Comparison of ENCODE assay signal across 27 cellular contexts in the genomic region with DNA sequence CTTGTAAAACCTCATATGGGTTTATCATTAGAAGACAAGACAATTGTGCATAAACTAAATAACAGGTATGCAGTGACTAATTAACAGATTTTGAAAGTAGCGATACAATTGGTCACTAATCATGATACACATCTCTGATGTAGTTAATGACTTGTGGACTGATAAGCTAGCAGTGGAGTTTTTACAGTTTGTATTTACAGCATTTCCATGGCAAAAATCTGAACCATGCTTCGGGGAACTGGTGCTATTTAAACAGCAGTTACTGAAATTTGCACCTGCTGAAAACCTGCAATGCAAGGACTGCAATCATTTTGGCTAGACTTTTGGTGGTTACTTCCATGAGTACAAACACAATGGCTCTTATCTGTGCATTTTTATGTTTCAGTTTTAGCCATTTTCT.
DNase-seq lines count a peak whose midpoint lies in the region; ATAC-seq lines count a peak whose summit lies in the region.
"Had no signal": no experiment of that assay in that cellular context is flagged by ENCODE, and none has a peak within 500 bp of the region (broad histone marks: within the 10 kb centered on the region; RNA-seq: fewer than 3 reads in every experiment).

No MANE protein-coding gene starts in this region.

- no peak overlapping the region for H2AFZ ChIP-seq in trophoblast cell (ENCODE audit: insufficient read depth, low read length, poor library complexity)

- no peak overlapping the region for H3K23ac ChIP-seq in trophoblast cell (ENCODE audit: low read length)

- no peak overlapping the region for H3K18ac ChIP-seq in trophoblast cell (ENCODE audit: low read length)

- WGBS in trophoblast cell (ENCODE audit: extremely low coverage, insufficient coverage, insufficient read length): no CpG with 5 or more reads among the region's 2 CpGs

- H3K79me1 ChIP-seq in trophoblast cell (ENCODE audit: low read length): no peaks in the 10 kb centered on the region

- no peak for ATAC-seq in GM19467 (IDR thresholded peaks at IDR 0.05; ENCODE audit: unreplicated experiment)
- ATAC-seq: A549; CD8-positive, alpha-beta T cell had no signal

- H3K27me3 ChIP-seq in trophoblast cell (ENCODE audit: insufficient read depth, low read length): no peaks in the 10 kb centered on the region
- H3K27me3 ChIP-seq: BE2C; BLaER1; BLaER1 treated with 17β-estradiol and CSF1 and Interleukin-3, amounts not matched to agents 10 nM and 100 nM had no signal

- no peak overlapping the region for H3K4me2 ChIP-seq in trophoblast cell (ENCODE audit: low read length)
- H3K4me2 ChIP-seq: A549; BLaER1; BLaER1 treated with 17β-estradiol and CSF1 and Interleukin-3, amounts not matched to agents 10 nM and 100 nM had no signal

- H2BK120ac ChIP-seq in trophoblast cell (ENCODE audit: insufficient read depth, low read length, poor library complexity): no peak overlapping the region

- no peak overlapping the region for H3K27ac ChIP-seq in trophoblast cell (ENCODE audit: low read depth, low read length)
- H3K27ac ChIP-seq: 22Rv1; A549; BLaER1; BLaER1 treated with 17β-estradiol and CSF1 and Interleukin-3, amounts not matched to agents 10 nM and 100 nM; C4-2B had no signal

- H3K4me1 ChIP-seq in trophoblast cell (ENCODE audit: control insufficient read depth in 1 of 2, insufficient read depth in 2 of 2, low read length in 2 of 2): no peaks in the 10 kb centered on the region
- H3K4me1 ChIP-seq: A549; BE2C; BLaER1; BLaER1 treated with 17β-estradiol and CSF1 and Interleukin-3, amounts not matched to agents 10 nM and 100 nM; Caco-2 had no signal

- H3K14ac ChIP-seq in trophoblast cell (ENCODE audit: low read length): no peak overlapping the region

- H4K8ac ChIP-seq in trophoblast cell (ENCODE audit: low read depth, low read length): no peak overlapping the region

- no peak overlapping the region for H2BK12ac ChIP-seq in trophoblast cell (ENCODE audit: low read length)

- no peak overlapping the region for H4K12ac ChIP-seq in trophoblast cell (ENCODE audit: low read depth, low read length)

- no peak overlapping the region for H2AK5ac ChIP-seq in trophoblast cell (ENCODE audit: low read length)

- peaks cover 6% of the 10 kb centered on the region for H3K9me3 ChIP-seq in trophoblast cell (ENCODE audit: insufficient read depth, low read depth, low read length)
- H3K9me3 ChIP-seq: BE2C, BLaER1, Caco-2 had no signal

- no peak overlapping the region for H2BK5ac ChIP-seq in trophoblast cell (ENCODE audit: low read depth, low read length, poor library complexity)

- no peak overlapping the region for H4K91ac ChIP-seq in trophoblast cell (ENCODE audit: low read depth, low read length)

- no peaks in the 10 kb centered on the region for H3K36me3 ChIP-seq in trophoblast cell (ENCODE audit: control insufficient read depth in 1 of 2, insufficient read depth in 2 of 2, low read length in 2 of 2)
- H3K36me3 ChIP-seq: BE2C; BLaER1; BLaER1 treated with 17β-estradiol and CSF1 and Interleukin-3, amounts not matched to agents 10 nM and 100 nM had no signal

- H3K4me3 ChIP-seq in trophoblast cell (ENCODE audit: low read depth, low read length): no peak overlapping the region
- H3K4me3 ChIP-seq: A549; BLaER1; BLaER1 treated with 17β-estradiol and CSF1 and Interleukin-3, amounts not matched to agents 10 nM and 100 nM had no signal

- H3K9ac ChIP-seq in trophoblast cell (ENCODE audit: low read length): no peak overlapping the region
- H3K9ac ChIP-seq: BLaER1; BLaER1 treated with 17β-estradiol and CSF1 and Interleukin-3, amounts not matched to agents 10 nM and 100 nM had no signal

- H3K79me2 ChIP-seq in trophoblast cell (ENCODE audit: control insufficient read depth, insufficient read depth, low read length, poor library complexity): no peaks in the 10 kb centered on the region

- no peak overlapping the region for H3K4ac ChIP-seq in trophoblast cell (ENCODE audit: low read depth, low read length)

- DNase-seq in trophoblast cell: peak; percentile 64 to 81
- DNase-seq: 8988T; ACHN; AML-193; BE2C; C1 segment of cervical spinal cord; Caco-2; Calu3; CD4-positive, alpha-beta memory T cell; CD4-positive, alpha-beta T cell; CD4-positive, CD25-positive, alpha-beta regulatory T cell; CD8-positive, alpha-beta memory T cell; CD8-positive, alpha-beta T cell; COR-L47; DMS 273 treated with DMSO at 0.1 percent for 48 hours; DMS153; DMS53; DMS79; DMS79 treated with DMSO at 0.1 percent for 48 hours; DND-41; EL had no signal
